ENCODE assay signal across 1 cellular context in the genomic region with DNA sequence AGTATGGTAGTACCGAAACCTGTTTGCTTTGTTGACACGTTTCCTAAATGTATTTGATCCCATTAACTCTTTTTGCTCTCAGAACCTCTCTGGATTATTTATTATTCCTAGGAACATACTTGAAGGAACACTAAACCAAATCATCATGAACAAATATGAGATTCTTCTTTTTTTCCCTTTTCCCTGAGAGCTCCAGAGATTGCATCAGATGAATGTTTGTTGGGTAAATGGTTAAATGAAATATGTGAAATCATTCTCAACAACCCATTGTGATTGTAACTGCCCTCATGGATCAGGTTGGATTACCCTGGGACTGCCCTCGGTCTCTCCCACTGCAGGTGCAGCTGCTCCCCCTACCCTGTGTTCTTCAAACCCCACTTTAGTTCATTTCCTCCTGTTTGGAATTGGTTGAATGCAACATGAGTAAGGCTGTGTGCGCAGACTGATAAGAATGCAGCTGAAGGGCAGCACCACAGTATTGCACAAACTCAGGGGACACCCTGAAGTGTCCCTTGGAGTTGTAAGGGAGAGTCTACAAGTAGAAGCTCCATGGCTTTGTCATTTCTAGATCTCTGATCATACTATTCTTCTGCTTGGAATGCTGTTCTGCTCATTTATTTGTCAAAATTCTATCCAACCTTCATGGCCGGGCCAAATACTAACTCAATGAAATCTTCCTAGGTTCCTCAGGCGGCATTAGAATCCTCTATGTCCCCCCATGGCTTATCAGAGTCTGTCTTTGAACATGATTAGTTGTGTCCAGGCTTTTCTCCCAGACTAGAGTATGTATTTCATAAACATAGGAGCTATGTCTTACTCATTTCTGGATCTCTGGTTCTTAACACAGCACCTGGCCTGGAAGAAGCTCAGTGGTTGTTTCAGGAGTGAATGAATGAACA.
A peak's percentile ranks its signal among the peaks of the same experiment; 100 is the strongest.
TF ChIP-seq lines count a peak whose summit lies in the region.

No MANE protein-coding gene starts in this region.

TF ChIP-seq in K562, 482 proteins besides CTCF, POLR2A, EP300 and RAD21 (continued from another document and continues in another):
- TF ChIP-seq, protein P1, sequence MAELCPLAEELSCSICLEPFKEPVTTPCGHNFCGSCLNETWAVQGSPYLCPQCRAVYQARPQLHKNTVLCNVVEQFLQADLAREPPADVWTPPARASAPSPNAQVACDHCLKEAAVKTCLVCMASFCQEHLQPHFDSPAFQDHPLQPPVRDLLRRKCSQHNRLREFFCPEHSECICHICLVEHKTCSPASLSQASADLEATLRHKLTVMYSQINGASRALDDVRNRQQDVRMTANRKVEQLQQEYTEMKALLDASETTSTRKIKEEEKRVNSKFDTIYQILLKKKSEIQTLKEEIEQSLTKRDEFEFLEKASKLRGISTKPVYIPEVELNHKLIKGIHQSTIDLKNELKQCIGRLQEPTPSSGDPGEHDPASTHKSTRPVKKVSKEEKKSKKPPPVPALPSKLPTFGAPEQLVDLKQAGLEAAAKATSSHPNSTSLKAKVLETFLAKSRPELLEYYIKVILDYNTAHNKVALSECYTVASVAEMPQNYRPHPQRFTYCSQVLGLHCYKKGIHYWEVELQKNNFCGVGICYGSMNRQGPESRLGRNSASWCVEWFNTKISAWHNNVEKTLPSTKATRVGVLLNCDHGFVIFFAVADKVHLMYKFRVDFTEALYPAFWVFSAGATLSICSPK (IDR thresholded peaks at IDR 0.05; ENCODE audit: borderline replicate concordance): no peak
- TF ChIP-seq, protein P2, sequence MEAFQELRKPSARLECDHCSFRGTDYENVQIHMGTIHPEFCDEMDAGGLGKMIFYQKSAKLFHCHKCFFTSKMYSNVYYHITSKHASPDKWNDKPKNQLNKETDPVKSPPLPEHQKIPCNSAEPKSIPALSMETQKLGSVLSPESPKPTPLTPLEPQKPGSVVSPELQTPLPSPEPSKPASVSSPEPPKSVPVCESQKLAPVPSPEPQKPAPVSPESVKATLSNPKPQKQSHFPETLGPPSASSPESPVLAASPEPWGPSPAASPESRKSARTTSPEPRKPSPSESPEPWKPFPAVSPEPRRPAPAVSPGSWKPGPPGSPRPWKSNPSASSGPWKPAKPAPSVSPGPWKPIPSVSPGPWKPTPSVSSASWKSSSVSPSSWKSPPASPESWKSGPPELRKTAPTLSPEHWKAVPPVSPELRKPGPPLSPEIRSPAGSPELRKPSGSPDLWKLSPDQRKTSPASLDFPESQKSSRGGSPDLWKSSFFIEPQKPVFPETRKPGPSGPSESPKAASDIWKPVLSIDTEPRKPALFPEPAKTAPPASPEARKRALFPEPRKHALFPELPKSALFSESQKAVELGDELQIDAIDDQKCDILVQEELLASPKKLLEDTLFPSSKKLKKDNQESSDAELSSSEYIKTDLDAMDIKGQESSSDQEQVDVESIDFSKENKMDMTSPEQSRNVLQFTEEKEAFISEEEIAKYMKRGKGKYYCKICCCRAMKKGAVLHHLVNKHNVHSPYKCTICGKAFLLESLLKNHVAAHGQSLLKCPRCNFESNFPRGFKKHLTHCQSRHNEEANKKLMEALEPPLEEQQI (IDR thresholded peaks at IDR 0.05): peak; percentile 76; the same call in 1 of the 2 replicates
- TF ChIP-seq BHLHE40 (IDR thresholded peaks at IDR 0.05; ENCODE audit: low read length) (peak; percentile 61; the same call in 1 of the 2 replicates), HIVEP1 (CRISPR knock-in tag; IDR thresholded peaks at IDR 0.05) (no peak), RNF2 (IDR thresholded peaks at IDR 0.05) (peak; percentile 54; the same call in 1 of the 2 replicates), BCOR (IDR thresholded peaks at IDR 0.05) (0 out of 2 replicates have a peak, but pooled peaks have one; percentile 18), TAF7 (tag; IDR thresholded peaks at IDR 0.05) (no peak), ZNF785 (CRISPR knock-in tag; IDR thresholded peaks at IDR 0.05) (no peak), ZNF23 (CRISPR knock-in tag; IDR thresholded peaks at IDR 0.05) (no peak), SMARCA5 (IDR thresholded peaks at IDR 0.05) (no peak), CBFA2T2 (conservative IDR thresholded peaks at IDR 0.05) (peak; percentile 90), ZNF12 (CRISPR knock-in tag; IDR thresholded peaks at IDR 0.05) (no peak), ESRRA (IDR thresholded peaks at IDR 0.05; ENCODE audit: borderline replicate concordance, low read depth) (peak; percentile 33; the same call in 1 of the 2 replicates), MAFK (IDR thresholded peaks at IDR 0.05; ENCODE audit: low read length) (peak; percentile 1; the same call in 1 of the 2 replicates), BRCA1 (IDR thresholded peaks at IDR 0.05) (no peak), BRCA1 (CRISPR knock-in tag; IDR thresholded peaks at IDR 0.05) (no peak), RCOR1 (IDR thresholded peaks at IDR 0.05; ENCODE audit: borderline replicate concordance in 1 of 2, low read depth in 2 of 2, low read length in 2 of 2) (peak in 1 of 2 experiments; percentile 88; a peak in 2 of 4 replicates), CBX5 (IDR thresholded peaks at IDR 0.05; ENCODE audit: borderline replicate concordance, low read depth) (no peak), KAT7 (CRISPR knock-in tag; IDR thresholded peaks at IDR 0.05; ENCODE audit: borderline replicate concordance) (no peak), NFIX (CRISPR knock-in tag; IDR thresholded peaks at IDR 0.05; ENCODE audit: low read depth) (no peak), COPS2 (conservative IDR thresholded peaks at IDR 0.05) (no peak), ETV5 (CRISPR knock-in tag; IDR thresholded peaks at IDR 0.05; ENCODE audit: low read depth) (no peak; the same call in 1 of the 2 replicates), SREBF1 (IDR thresholded peaks at IDR 0.05; ENCODE audit: borderline replicate concordance, low read depth, low read length) (no peak), TGIF2 (CRISPR knock-in tag; IDR thresholded peaks at IDR 0.05) (no peak), SMARCB1 (IDR thresholded peaks at IDR 0.05; ENCODE audit: insufficient read length, low read depth) (no peak), SOX6 (IDR thresholded peaks at IDR 0.05) (peak; percentile 82), KLF13 (tag; IDR thresholded peaks at IDR 0.05; ENCODE audit: borderline replicate concordance, low read depth) (no peak), MYC (IDR thresholded peaks at IDR 0.05; ENCODE audit: low read depth, low read length) (peak; percentile 63; the same call in 1 of the 2 replicates), MYC (CRISPR knock-in tag; IDR thresholded peaks at IDR 0.05; ENCODE audit: borderline replicate concordance, low read depth) (no peak), RFX5 (IDR thresholded peaks at IDR 0.05; ENCODE audit: low read depth, low read length) (no peak), ZKSCAN3 (CRISPR knock-in tag; IDR thresholded peaks at IDR 0.05) (no peak), ZNF175 (CRISPR knock-in tag; IDR thresholded peaks at IDR 0.05; ENCODE audit: low read depth) (peak; percentile 74), CEBPB (tag; IDR thresholded peaks at IDR 0.05) (peak; percentile 99), FOXK2 (conservative IDR thresholded peaks at IDR 0.05 in 1 of 2, IDR thresholded peaks at IDR 0.05 in 1 of 2; ENCODE audit: low read depth in 2 of 2) (peak; percentile 76 to 84; a peak in 3 of 4 replicates), PRPF4 (IDR thresholded peaks at IDR 0.05; ENCODE audit: insufficient read depth, low read depth, low read length, poor library complexity, severe bottlenecking) (no peak), NFATC3 (IDR thresholded peaks at IDR 0.05) (no peak; the same call in 1 of the 2 replicates), KDM2B (CRISPR knock-in tag; IDR thresholded peaks at IDR 0.05) (no peak), CBX3 (IDR thresholded peaks at IDR 0.05; ENCODE audit: borderline replicate concordance in 1 of 2, low read length in 2 of 2) (peak in 1 of 2 experiments; percentile 86; a peak in 2 of 3 replicates), ZNF668 (CRISPR knock-in tag; IDR thresholded peaks at IDR 0.05) (no peak; the same call in 1 of the 2 replicates), TEAD4 (IDR thresholded peaks at IDR 0.05; ENCODE audit: low read length) (peak; percentile 94), TEAD4 (CRISPR knock-in tag; IDR thresholded peaks at IDR 0.05; ENCODE audit: borderline replicate concordance) (no peak)
- TF ChIP-seq, protein P3, sequence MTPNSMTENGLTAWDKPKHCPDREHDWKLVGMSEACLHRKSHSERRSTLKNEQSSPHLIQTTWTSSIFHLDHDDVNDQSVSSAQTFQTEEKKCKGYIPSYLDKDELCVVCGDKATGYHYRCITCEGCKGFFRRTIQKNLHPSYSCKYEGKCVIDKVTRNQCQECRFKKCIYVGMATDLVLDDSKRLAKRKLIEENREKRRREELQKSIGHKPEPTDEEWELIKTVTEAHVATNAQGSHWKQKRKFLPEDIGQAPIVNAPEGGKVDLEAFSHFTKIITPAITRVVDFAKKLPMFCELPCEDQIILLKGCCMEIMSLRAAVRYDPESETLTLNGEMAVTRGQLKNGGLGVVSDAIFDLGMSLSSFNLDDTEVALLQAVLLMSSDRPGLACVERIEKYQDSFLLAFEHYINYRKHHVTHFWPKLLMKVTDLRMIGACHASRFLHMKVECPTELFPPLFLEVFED (CRISPR knock-in tag; conservative IDR thresholded peaks at IDR 0.05): no peak
- TF ChIP-seq, protein P4, sequence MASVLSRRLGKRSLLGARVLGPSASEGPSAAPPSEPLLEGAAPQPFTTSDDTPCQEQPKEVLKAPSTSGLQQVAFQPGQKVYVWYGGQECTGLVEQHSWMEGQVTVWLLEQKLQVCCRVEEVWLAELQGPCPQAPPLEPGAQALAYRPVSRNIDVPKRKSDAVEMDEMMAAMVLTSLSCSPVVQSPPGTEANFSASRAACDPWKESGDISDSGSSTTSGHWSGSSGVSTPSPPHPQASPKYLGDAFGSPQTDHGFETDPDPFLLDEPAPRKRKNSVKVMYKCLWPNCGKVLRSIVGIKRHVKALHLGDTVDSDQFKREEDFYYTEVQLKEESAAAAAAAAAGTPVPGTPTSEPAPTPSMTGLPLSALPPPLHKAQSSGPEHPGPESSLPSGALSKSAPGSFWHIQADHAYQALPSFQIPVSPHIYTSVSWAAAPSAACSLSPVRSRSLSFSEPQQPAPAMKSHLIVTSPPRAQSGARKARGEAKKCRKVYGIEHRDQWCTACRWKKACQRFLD (CRISPR knock-in tag; IDR thresholded peaks at IDR 0.05): peak; percentile 83
- TF ChIP-seq, protein P5, sequence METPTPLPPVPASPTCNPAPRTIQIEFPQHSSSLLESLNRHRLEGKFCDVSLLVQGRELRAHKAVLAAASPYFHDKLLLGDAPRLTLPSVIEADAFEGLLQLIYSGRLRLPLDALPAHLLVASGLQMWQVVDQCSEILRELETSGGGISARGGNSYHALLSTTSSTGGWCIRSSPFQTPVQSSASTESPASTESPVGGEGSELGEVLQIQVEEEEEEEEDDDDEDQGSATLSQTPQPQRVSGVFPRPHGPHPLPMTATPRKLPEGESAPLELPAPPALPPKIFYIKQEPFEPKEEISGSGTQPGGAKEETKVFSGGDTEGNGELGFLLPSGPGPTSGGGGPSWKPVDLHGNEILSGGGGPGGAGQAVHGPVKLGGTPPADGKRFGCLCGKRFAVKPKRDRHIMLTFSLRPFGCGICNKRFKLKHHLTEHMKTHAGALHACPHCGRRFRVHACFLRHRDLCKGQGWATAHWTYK (CRISPR knock-in tag; IDR thresholded peaks at IDR 0.05): 0 out of 2 replicates have a peak, but pooled peaks have one; percentile 25
- TF ChIP-seq, protein P6, sequence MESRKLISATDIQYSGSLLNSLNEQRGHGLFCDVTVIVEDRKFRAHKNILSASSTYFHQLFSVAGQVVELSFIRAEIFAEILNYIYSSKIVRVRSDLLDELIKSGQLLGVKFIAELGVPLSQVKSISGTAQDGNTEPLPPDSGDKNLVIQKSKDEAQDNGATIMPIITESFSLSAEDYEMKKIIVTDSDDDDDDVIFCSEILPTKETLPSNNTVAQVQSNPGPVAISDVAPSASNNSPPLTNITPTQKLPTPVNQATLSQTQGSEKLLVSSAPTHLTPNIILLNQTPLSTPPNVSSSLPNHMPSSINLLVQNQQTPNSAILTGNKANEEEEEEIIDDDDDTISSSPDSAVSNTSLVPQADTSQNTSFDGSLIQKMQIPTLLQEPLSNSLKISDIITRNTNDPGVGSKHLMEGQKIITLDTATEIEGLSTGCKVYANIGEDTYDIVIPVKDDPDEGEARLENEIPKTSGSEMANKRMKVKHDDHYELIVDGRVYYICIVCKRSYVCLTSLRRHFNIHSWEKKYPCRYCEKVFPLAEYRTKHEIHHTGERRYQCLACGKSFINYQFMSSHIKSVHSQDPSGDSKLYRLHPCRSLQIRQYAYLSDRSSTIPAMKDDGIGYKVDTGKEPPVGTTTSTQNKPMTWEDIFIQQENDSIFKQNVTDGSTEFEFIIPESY (CRISPR knock-in tag; IDR thresholded peaks at IDR 0.05): peak; percentile 44; the same call in 1 of the 2 replicates
- TF ChIP-seq, protein P7, sequence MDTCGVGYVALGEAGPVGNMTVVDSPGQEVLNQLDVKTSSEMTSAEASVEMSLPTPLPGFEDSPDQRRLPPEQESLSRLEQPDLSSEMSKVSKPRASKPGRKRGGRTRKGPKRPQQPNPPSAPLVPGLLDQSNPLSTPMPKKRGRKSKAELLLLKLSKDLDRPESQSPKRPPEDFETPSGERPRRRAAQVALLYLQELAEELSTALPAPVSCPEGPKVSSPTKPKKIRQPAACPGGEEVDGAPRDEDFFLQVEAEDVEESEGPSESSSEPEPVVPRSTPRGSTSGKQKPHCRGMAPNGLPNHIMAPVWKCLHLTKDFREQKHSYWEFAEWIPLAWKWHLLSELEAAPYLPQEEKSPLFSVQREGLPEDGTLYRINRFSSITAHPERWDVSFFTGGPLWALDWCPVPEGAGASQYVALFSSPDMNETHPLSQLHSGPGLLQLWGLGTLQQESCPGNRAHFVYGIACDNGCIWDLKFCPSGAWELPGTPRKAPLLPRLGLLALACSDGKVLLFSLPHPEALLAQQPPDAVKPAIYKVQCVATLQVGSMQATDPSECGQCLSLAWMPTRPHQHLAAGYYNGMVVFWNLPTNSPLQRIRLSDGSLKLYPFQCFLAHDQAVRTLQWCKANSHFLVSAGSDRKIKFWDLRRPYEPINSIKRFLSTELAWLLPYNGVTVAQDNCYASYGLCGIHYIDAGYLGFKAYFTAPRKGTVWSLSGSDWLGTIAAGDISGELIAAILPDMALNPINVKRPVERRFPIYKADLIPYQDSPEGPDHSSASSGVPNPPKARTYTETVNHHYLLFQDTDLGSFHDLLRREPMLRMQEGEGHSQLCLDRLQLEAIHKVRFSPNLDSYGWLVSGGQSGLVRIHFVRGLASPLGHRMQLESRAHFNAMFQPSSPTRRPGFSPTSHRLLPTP (IDR thresholded peaks at IDR 0.05; ENCODE audit: borderline replicate concordance, extremely low read depth, insufficient read length): no peak
- TF ChIP-seq, protein P8, sequence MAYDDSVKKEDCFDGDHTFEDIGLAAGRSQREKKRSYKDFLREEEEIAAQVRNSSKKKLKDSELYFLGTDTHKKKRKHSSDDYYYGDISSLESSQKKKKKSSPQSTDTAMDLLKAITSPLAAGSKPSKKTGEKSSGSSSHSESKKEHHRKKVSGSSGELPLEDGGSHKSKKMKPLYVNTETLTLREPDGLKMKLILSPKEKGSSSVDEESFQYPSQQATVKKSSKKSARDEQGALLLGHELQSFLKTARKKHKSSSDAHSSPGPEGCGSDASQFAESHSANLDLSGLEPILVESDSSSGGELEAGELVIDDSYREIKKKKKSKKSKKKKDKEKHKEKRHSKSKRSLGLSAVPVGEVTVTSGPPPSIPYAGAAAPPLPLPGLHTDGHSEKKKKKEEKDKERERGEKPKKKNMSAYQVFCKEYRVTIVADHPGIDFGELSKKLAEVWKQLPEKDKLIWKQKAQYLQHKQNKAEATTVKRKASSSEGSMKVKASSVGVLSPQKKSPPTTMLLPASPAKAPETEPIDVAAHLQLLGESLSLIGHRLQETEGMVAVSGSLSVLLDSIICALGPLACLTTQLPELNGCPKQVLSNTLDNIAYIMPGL (CRISPR knock-in tag; IDR thresholded peaks at IDR 0.05): no peak
